9 cellular contexts compared by ENCODE assay signal in the genomic region with DNA sequence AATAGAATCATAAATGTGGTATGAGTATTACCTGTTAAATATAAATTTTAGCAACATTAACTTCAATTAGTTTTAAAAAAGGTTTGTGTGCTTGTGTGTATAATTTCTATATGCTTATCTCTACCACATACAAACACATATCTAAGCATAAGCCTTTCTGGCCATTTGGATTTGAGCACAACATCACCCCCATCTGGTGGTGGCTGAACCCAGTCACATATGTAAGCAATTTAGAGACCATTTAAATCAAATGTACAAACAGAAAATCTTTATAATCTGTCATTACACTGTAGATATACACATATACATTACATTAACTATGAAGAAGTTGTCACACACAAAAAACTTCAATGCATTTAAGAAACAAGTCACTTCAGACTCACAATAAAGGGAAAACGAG. TPM values are rescaled to one million over a fixed set of nuclear protein-coding genes. Genes with fewer than 3 reads are reported as not detected.
DNase-seq lines count a peak whose midpoint lies in the region; ATAC-seq and TF ChIP-seq lines count a peak whose summit lies in the region.
"Had no signal": no experiment of that assay in that cellular context is flagged by ENCODE, and none has a peak within 500 bp of the region (broad histone marks: within the 10 kb centered on the region; RNA-seq: fewer than 3 reads in every experiment).

No MANE protein-coding gene starts in this region.

- TF ChIP-seq CTCF in stomach (IDR thresholded peaks at IDR 0.05): peak in 2 of 7 experiments; percentile 12 to 25

- intact Hi-C loops in stomach (cut with DNase I; ENCODE audit: low total_unique reads): no loop called here

- no peaks in the 10 kb centered on the region for H3K27me3 ChIP-seq in stomach
- H3K27me3 ChIP-seq: BLaER1 had no signal

- H3K27ac Mint-ChIP-seq in T-helper 17 cell: no peak overlapping the region

- TF ChIP-seq POLR2A in stomach (IDR thresholded peaks at IDR 0.05): no peak

- H3K9me3 ChIP-seq in T-helper 17 cell (ENCODE audit: control insufficient read depth, low read length, poor library complexity, severe bottlenecking): no peaks in the 10 kb centered on the region
- H3K9me3 ChIP-seq in stomach: no peaks in the 10 kb centered on the region

- no peak overlapping the region for H3K27ac ChIP-seq in stomach
- H3K27ac ChIP-seq: BLaER1 had no signal

- H3K4me3 Mint-ChIP-seq in T-helper 17 cell: no peak overlapping the region

- no peaks in the 10 kb centered on the region for H3K27me3 Mint-ChIP-seq in T-helper 17 cell

- H3K4me3 ChIP-seq in stomach: no peak overlapping the region
- H3K4me3 ChIP-seq: BLaER1 had no signal

- H3K36me3 ChIP-seq in stomach: peaks cover 0 to 7% (median 5%) of the 10 kb centered on the region in 4 donors

- peaks cover 3% of the 10 kb centered on the region for H3K36me3 Mint-ChIP-seq in T-helper 17 cell (ENCODE audit: low read depth)

- ATAC-seq in T-helper 17 cell (peak; percentile 59), HG02623 (IDR thresholded peaks at IDR 0.05; ENCODE audit: unreplicated experiment) (no peak), GM21526 (IDR thresholded peaks at IDR 0.05; ENCODE audit: low FRiP score, unreplicated experiment) (no peak)

- peaks cover 24% of the 10 kb centered on the region for H3K4me1 Mint-ChIP-seq in T-helper 17 cell

- H3K4me1 ChIP-seq in stomach: peaks cover 5 to 11% (median 8%) of the 10 kb centered on the region in 4 donors
- H3K4me1 ChIP-seq: BLaER1 had no signal

- TF ChIP-seq EP300 in stomach (IDR thresholded peaks at IDR 0.05): no peak

- DNase-seq in NCI-H1092 treated with DMSO at 0.1 percent for 48 hours (lab: John Stamatoyannopoulos, UW): peak; percentile 15
- no peak for DNase-seq in NCI-H1092 (lab: John Stamatoyannopoulos, UW)
- DNase-seq in HT-29 (ENCODE audit: low spot score): peak; percentile 68
- DNase-seq in T-helper 17 cell: no peak
- DNase-seq in globus pallidus (ENCODE audit: low spot score): peak; percentile 42
- DNase-seq in stomach: no peak

- 58 to 98% (median 89%) methylated on average over 1 of the region's 1 CpG for WGBS in stomach, 5 donors

RNA-seq across cellular contexts. Expression of a gene that starts 31.7 kb away (rescaled TPM):
- total RNA-seq in HT-29 (2014; rRNA removed; shearing (Covaris generic)): not detected in 2 replicates
- total RNA-seq in T-helper 17 cell (not detected), stomach (1 to 10 TPM in 1 of 5 donors, not detected in 4; 1.5 TPM)
- polyA plus RNA-seq in stomach: under 1 TPM in 1 of 3 donors, not detected in 2; 0.05 TPM

Comparison
In these comparisons a context has a peak if more than half of its experiments do, and no peak if none do; other contexts are left out.
1. DNase-seq: peak in NCI-H1092 treated with DMSO at 0.1 percent for 48 hours (single experiment), HT-29 (single experiment) and globus pallidus (single experiment); none in NCI-H1092 (single experiment), T-helper 17 cell (0 of 3) and stomach (single experiment).